21 cellular contexts compared by ENCODE assay signal in the genomic region with DNA sequence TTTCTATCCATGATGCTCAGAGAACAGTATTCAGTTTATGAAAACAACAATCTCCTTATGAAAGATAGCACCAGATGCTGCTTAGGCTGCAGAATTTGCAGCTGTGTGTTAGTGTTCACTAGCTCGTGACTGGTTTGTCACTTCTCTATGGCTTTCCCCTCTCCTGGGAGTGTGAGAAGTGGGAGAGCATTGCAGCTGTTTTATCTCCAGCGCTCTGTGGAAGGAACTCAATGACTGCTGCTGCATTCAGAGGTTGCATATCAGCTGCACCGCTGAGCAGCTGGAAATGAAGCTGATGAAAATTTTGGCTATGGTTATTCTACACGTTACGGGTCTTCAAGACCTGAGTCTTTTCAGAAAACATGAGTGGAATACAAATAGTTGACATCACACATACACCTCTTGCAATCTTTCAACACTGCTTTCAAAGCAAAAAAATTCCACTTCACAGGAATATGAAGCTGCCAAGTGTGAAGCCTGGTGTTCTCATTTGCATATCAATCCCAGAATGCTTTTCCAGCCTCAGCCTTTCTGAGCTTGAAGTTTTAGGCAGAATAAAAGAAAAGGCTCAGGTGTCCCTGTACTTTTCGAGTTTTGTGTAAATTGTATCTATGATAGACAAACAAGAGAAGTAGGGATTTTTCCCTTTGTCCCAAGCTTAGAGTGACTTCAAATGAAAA.
DNase-seq lines count a peak whose midpoint lies in the region; ATAC-seq lines count a peak whose summit lies in the region.
"Had no signal": no experiment of that assay in that cellular context is flagged by ENCODE, and none has a peak within 500 bp of the region (broad histone marks: within the 10 kb centered on the region; RNA-seq: fewer than 3 reads in every experiment).

No MANE protein-coding gene starts in this region.

- peak overlapping the region; percentile 80 for H3K4me2 ChIP-seq in BLaER1
- H3K4me2 ChIP-seq: KMS-11 had no signal

- H3K9me3 Mint-ChIP-seq in memory B cell, result peaks cover 8% of the 10 kb centered on the region

- no peak overlapping the region for H3K4me3 Mint-ChIP-seq in memory B cell
- H3K4me3 Mint-ChIP-seq: stimulated activated effector memory CD8-positive, alpha-beta T cell treated with anti-CD3 and anti-CD28 coated beads, Interleukin-12 subunit alpha, Interleukin-12 subunit beta, amount 100 ng/mL, for 72 hours; T-helper 1 cell treated with Interleukin-12 subunit alpha and Interleukin-12 subunit beta and Interleukin-4 antibody, amounts not matched to agents 30 μg/mL and 1 μg/mL, for 36 hours had no signal

- DNase-seq in amygdala (lab: John Stamatoyannopoulos, UW) (peak in 31 of 56 donors; percentile 2 to 68 (median 28)), memory B cell (ENCODE audit: low spot score in 2 of 2) (no peak), NCI-H748 (lab: John Stamatoyannopoulos, UW; ENCODE audit: unreplicated experiment) (no peak), NCI-H510A treated with DMSO at 0.1 percent for 48 hours (lab: John Stamatoyannopoulos, UW) (no peak)
- DNase-seq in stimulated activated naive CD4-positive, alpha-beta T cell treated with Interleukin-2 at 50 U/mL for 16 hours (lab: John Stamatoyannopoulos, UW), result no peak
- no peak for DNase-seq in stimulated activated naive CD8-positive, alpha-beta T cell treated with anti-CD3 and anti-CD28 coated beads, Interleukin-15, Interleukin-2, amounts not matched to agents 100 U/mL and 50 U/mL, for 24 hours
- DNase-seq: activated CD4-positive, CD25-positive, alpha-beta regulatory T cell treated with anti-CD3 and anti-CD28 coated beads, Interleukin-2, amount 50 U/mL, for 72 hours; activated T-cell treated with anti-CD3 and anti-CD28 coated beads, Interleukin-2, amount 50 U/mL, for 48 hours; Caco-2; GF-D8; GOT3; left colon; NCI-H146; NCI-H524; stimulated activated CD4-positive, alpha-beta T cell treated with anti-CD3 and anti-CD28 coated beads, Interleukin-4, amount 100 ng/mL, for 24 hours had no signal

- H3K36me3 Mint-ChIP-seq in memory B cell, result no peaks in the 10 kb centered on the region
- H3K36me3 Mint-ChIP-seq: stimulated activated effector memory CD8-positive, alpha-beta T cell treated with anti-CD3 and anti-CD28 coated beads, Interleukin-12 subunit alpha, Interleukin-12 subunit beta, amount 100 ng/mL, for 72 hours had no signal

- H3K27ac ChIP-seq in BLaER1, result peak overlapping the region; percentile 28
- H3K27ac ChIP-seq: HL-60, KMS-11 had no signal

- no peak overlapping the region for H3K27ac Mint-ChIP-seq in memory B cell
- H3K27ac Mint-ChIP-seq: stimulated activated effector memory CD8-positive, alpha-beta T cell treated with anti-CD3 and anti-CD28 coated beads, Interleukin-12 subunit alpha, Interleukin-12 subunit beta, amount 100 ng/mL, for 72 hours; T-helper 1 cell treated with Interleukin-12 subunit alpha and Interleukin-12 subunit beta and Interleukin-4 antibody, amounts not matched to agents 30 μg/mL and 1 μg/mL, for 36 hours had no signal

- ATAC-seq in HG02642 (IDR thresholded peaks at IDR 0.05; ENCODE audit: poor library complexity, unreplicated experiment), result peak; percentile 57
- peak; percentile 64 for ATAC-seq in memory B cell (ENCODE audit: low read depth)
- ATAC-seq in stimulated activated naive CD8-positive, alpha-beta T cell treated with anti-CD3 and anti-CD28 coated beads, Interleukin-15, Interleukin-2, amounts not matched to agents 100 U/mL and 50 U/mL, for 24 hours, result no peak
- ATAC-seq: left colon; stimulated activated effector memory CD8-positive, alpha-beta T cell treated with anti-CD3 and anti-CD28 coated beads, Interleukin-12 subunit alpha, Interleukin-12 subunit beta, amount 100 ng/mL, for 72 hours had no signal

- H3K9me3 ChIP-seq in BLaER1, result peaks cover 8% of the 10 kb centered on the region
- H3K9me3 ChIP-seq: Caco-2 had no signal

- peaks cover 3% of the 10 kb centered on the region for H3K27me3 Mint-ChIP-seq in memory B cell

- H3K36me3 ChIP-seq in BLaER1, result no peaks in the 10 kb centered on the region

- no peaks in the 10 kb centered on the region for H3K27me3 ChIP-seq in BLaER1

- no peaks in the 10 kb centered on the region for H4K20me1 ChIP-seq in BLaER1

- H3K4me3 ChIP-seq in BLaER1, result no peak overlapping the region

- H3K4me1 Mint-ChIP-seq in memory B cell, result no peaks in the 10 kb centered on the region
- H3K4me1 Mint-ChIP-seq: stimulated activated effector memory CD8-positive, alpha-beta T cell treated with anti-CD3 and anti-CD28 coated beads, Interleukin-12 subunit alpha, Interleukin-12 subunit beta, amount 100 ng/mL, for 72 hours had no signal

- no peak overlapping the region for H3K9ac ChIP-seq in BLaER1
- H3K9ac ChIP-seq: KMS-11 had no signal

- H3K4me1 ChIP-seq in BLaER1, result peaks cover 40% of the 10 kb centered on the region
- H3K4me1 ChIP-seq: Caco-2 had no signal

Comparison
In these comparisons a context has a peak if more than half of its experiments do, and no peak if none do; other contexts are left out.
1. DNase-seq: peak in amygdala (31 of 56); none in memory B cell (0 of 2), NCI-H748 (single experiment), stimulated activated naive CD4-positive, alpha-beta T cell treated with Interleukin-2 at 50 U/mL for 16 hours (single experiment), stimulated activated naive CD8-positive, alpha-beta T cell treated with anti-CD3 and anti-CD28 coated beads, Interleukin-15, Interleukin-2, amounts not matched to agents 100 U/mL and 50 U/mL, for 24 hours (single experiment) and NCI-H510A treated with DMSO at 0.1 percent for 48 hours (single experiment).